14 cellular contexts compared by ENCODE assay signal in genomic region chr1:117696567-117696966, GRCh38.
A peak's percentile ranks its signal among the peaks of the same experiment; 100 is the strongest.
DNase-seq lines count a peak whose midpoint lies in the region; ATAC-seq and TF ChIP-seq lines count a peak whose summit lies in the region.
"Had no signal": no experiment of that assay in that cellular context is flagged by ENCODE, and none has a peak within 500 bp of the region (broad histone marks: within the 10 kb centered on the region; RNA-seq: fewer than 3 reads in every experiment).

No MANE protein-coding gene starts in this region.

- peaks cover 8% of the 10 kb centered on the region for H3K4me1 ChIP-seq in smooth muscle cell (ENCODE audit: low read depth)

- POLR2A ChIA-PET in BJ (lab: Charles Lee), result interaction anchor here (1.3 kb wide), 1 partner anchor 10 kb away, joined by 4 read pairs; no protein-coding TSS in a partner anchor

- CTCF ChIA-PET in BJ (lab: Yijun Ruan, JAX), result interaction anchor here (0.9 to 1.4 kb wide), 5 partner anchors 12 to 199 kb away, joined by 3 to 5 read pairs (median 4); no protein-coding TSS in a partner anchor

- TF ChIP-seq CTCF in BJ (IDR thresholded peaks at IDR 0.05; ENCODE audit: insufficient read depth, low read depth, low read length), result no peak
- no peak for TF ChIP-seq CTCF in brain microvascular endothelial cell (IDR thresholded peaks at IDR 0.05; ENCODE audit: low read depth, low read length, missing control alignments)
- no peak for TF ChIP-seq CTCF in smooth muscle cell (IDR thresholded peaks at IDR 0.05; ENCODE audit: borderline replicate concordance, insufficient read depth, poor library complexity, severe bottlenecking)

- peak overlapping the region; percentile 55 for H3K27ac ChIP-seq in brain microvascular endothelial cell
- H3K27ac ChIP-seq in smooth muscle cell (ENCODE audit: low read depth), result peak overlapping the region; percentile 98

- intact Hi-C loops in left ventricle myocardium superior (cut with micrococcal nuclease), result no loop called here
- intact Hi-C loops in posterior cingulate gyrus (cut with DNase I), result no loop called here

- H4K20me1 ChIP-seq in smooth muscle cell (ENCODE audit: low read depth), result no peaks in the 10 kb centered on the region

- no peaks in the 10 kb centered on the region for H3K79me2 ChIP-seq in smooth muscle cell (ENCODE audit: low read depth)

- no peak overlapping the region for H2AFZ ChIP-seq in smooth muscle cell (ENCODE audit: low read depth)

- H3K36me3 ChIP-seq in BJ (ENCODE audit: control insufficient read depth, insufficient read depth, low read length), result no peaks in the 10 kb centered on the region
- H3K36me3 ChIP-seq in brain microvascular endothelial cell (replicated peaks), result no peaks in the 10 kb centered on the region
- no peaks in the 10 kb centered on the region for H3K36me3 ChIP-seq in smooth muscle cell (ENCODE audit: low read depth)

- H3K27me3 ChIP-seq in BJ (ENCODE audit: control insufficient read depth, insufficient read depth, low read length), result no peaks in the 10 kb centered on the region; the same call in 1 of the 2 replicates
- H3K27me3 ChIP-seq in brain microvascular endothelial cell (replicated peaks), result no peaks in the 10 kb centered on the region
- no peaks in the 10 kb centered on the region for H3K27me3 ChIP-seq in smooth muscle cell (ENCODE audit: low read depth)

- peak overlapping the region; percentile 90 for H3K9ac ChIP-seq in smooth muscle cell (ENCODE audit: low read depth)

- peaks cover 41% of the 10 kb centered on the region for H3F3A ChIP-seq in smooth muscle cell (ENCODE audit: low read depth)

- in situ Hi-C loops in brain microvascular endothelial cell (cut with HindIII; ENCODE audit: low pct_ligation_motif_present, low sequenced_read_pairs), result no loop called here

- peak overlapping the region; percentile 61 for H3K4me2 ChIP-seq in smooth muscle cell

- DNase-seq in BJ (ENCODE audit: low read depth), result peak; percentile 57
- DNase-seq in brain microvascular endothelial cell, result no peak
- no peak for DNase-seq in left ventricle myocardium superior
- no peak for DNase-seq in smooth muscle cell (lab: John Stamatoyannopoulos, UW; ENCODE audit: unreplicated experiment)
- no peak for DNase-seq in NCI-H1092 treated with DMSO at 0.1 percent for 48 hours (lab: John Stamatoyannopoulos, UW)
- no peak for DNase-seq in posterior cingulate gyrus
- DNase-seq in SKM-1 treated with dmso at 0.1 percent for 144 hours (lab: John Stamatoyannopoulos, UW; ENCODE audit: unreplicated experiment), result no peak
- DNase-seq: activated naive CD4-positive, alpha-beta T cell treated with anti-CD3 and anti-CD28 coated beads, Interleukin-2, amount 10 ng/mL, durations not matched to agents 7 days and 5 days; glutamatergic neuron; Kasumi-1; NCI-H2029; stimulated activated CD4-positive, alpha-beta T cell treated with anti-CD3 and anti-CD28 coated beads, Interleukin-2, amount 100 ng/mL, for 24 hours had no signal

- H3K4me3 ChIP-seq in BJ (ENCODE audit: low read depth, low read length) (no peak overlapping the region), brain microvascular endothelial cell (ENCODE audit: low read depth, low read length) (no peak overlapping the region), smooth muscle cell (no peak overlapping the region)

- ATAC-seq in left ventricle myocardium superior, result peak; percentile 15
- no peak for ATAC-seq in GM21723 (IDR thresholded peaks at IDR 0.05; ENCODE audit: unreplicated experiment)
- ATAC-seq: left lobe of liver had no signal

- no peaks in the 10 kb centered on the region for H3K9me3 ChIP-seq in smooth muscle cell (replicated peaks; ENCODE audit: low read depth)

- WGBS in smooth muscle cell (ENCODE audit: low lambda C conversion rate), result 36% methylated on average over 1 of the region's 1 CpG
